In genomic region chr4:70705146-70705855, GRCh38 we compare ENCODE assay signal across 8 cellular contexts. TPM values are rescaled to one million over a fixed set of nuclear protein-coding genes. Genes with fewer than 3 reads are reported as not detected.
DNase-seq lines count a peak whose midpoint lies in the region; ATAC-seq and TF ChIP-seq lines count a peak whose summit lies in the region.

No MANE protein-coding gene starts in this region.

- H3K4me2 ChIP-seq in fibroblast of lung (ENCODE audit: extremely low read depth, insufficient read depth, low read length), result peak overlapping the region; percentile 95

- H3K9me3 ChIP-seq in Peyer's patch (no peaks in the 10 kb centered on the region), fibroblast of lung (ENCODE audit: control insufficient read depth, insufficient read depth, low read depth, low read length) (no peaks in the 10 kb centered on the region), stomach (no peaks in the 10 kb centered on the region)

- H3K4me1 Mint-ChIP-seq in natural killer cell, result peaks cover 23 to 24% of the 10 kb centered on the region in 2 donors

- peak; percentile 70 to 82 (median 77) for ATAC-seq in natural killer cell

- TF ChIP-seq CTCF in GM20000 (IDR thresholded peaks at IDR 0.05; ENCODE audit: extremely low read depth, missing control alignments), result no peak
- no peak for TF ChIP-seq CTCF in Peyer's patch (IDR thresholded peaks at IDR 0.05)
- TF ChIP-seq CTCF in fibroblast of lung (conservative IDR thresholded peaks at IDR 0.05 in 1 of 2, IDR thresholded peaks at IDR 0.05 in 1 of 2; ENCODE audit: low read depth in 1 of 2, low read length in 2 of 2), result no peak
- no peak for TF ChIP-seq CTCF in natural killer cell (IDR thresholded peaks at IDR 0.05)
- TF ChIP-seq CTCF in stomach (IDR thresholded peaks at IDR 0.05), result no peak

- peak overlapping the region; percentile 81 for H3K9ac ChIP-seq in fibroblast of lung (ENCODE audit: insufficient read depth, low read length)

- TF ChIP-seq POLR2A in Peyer's patch (IDR thresholded peaks at IDR 0.05), result peak in 1 of 2 donors; percentile 18
- TF ChIP-seq POLR2A in stomach (IDR thresholded peaks at IDR 0.05), result no peak

- no peaks in the 10 kb centered on the region for H3K27me3 Mint-ChIP-seq in natural killer cell (ENCODE audit: low read depth in 2 of 2)

- H3K36me3 Mint-ChIP-seq in natural killer cell, result no peaks in the 10 kb centered on the region

- no peaks in the 10 kb centered on the region for H4K20me1 ChIP-seq in fibroblast of lung (ENCODE audit: control insufficient read depth, extremely low read depth, insufficient read depth, low read length)

- H2AFZ ChIP-seq in fibroblast of lung (ENCODE audit: low read length), result peak overlapping the region; percentile 73

- TF ChIP-seq EP300 in stomach (IDR thresholded peaks at IDR 0.05), result no peak

- H3K4me3 ChIP-seq in Peyer's patch (peak overlapping the region; percentile 78 to 94 (median 90)), fibroblast of lung (replicated peaks in 1 of 4; ENCODE audit: control extremely low read depth in 1 of 4, insufficient read depth in 1 of 4, low read depth in 3 of 4, low read length in 4 of 4) (peak overlapping the region; percentile 67 to 91 (median 70)), stomach (peak overlapping the region; percentile 59 to 98 (median 88))

- intact Hi-C loops in natural killer cell (cut with micrococcal nuclease) (loop anchor here (1.0 to 5.0 kb wide), 3 partner anchors 17 to 132 kb away; partner anchors contain the start of genes GRSF1 and UTP3), stomach (cut with DNase I; ENCODE audit: low total_unique reads) (no loop called here)

- peak overlapping the region; percentile 86 to 98 (median 93) for H3K27ac ChIP-seq in Peyer's patch
- H3K27ac ChIP-seq in fibroblast of lung (ENCODE audit: insufficient read depth, low read length), result peak overlapping the region; percentile 91
- H3K27ac ChIP-seq in stomach, result peak overlapping the region; percentile 95 to 98 (median 97)

- H3K4me1 ChIP-seq in Peyer's patch (peaks cover 0 to 24% (median 12%) of the 10 kb centered on the region in 4 donors), fibroblast of lung (ENCODE audit: control insufficient read depth, extremely low read depth, insufficient read depth, low read length) (peaks cover 4% of the 10 kb centered on the region), stomach (peaks cover 15 to 48% (median 34%) of the 10 kb centered on the region in 4 donors)

- H3K4me3 Mint-ChIP-seq in natural killer cell, result peak overlapping the region; percentile 95

- peak overlapping the region; percentile 87 to 92 for H3K27ac Mint-ChIP-seq in natural killer cell

- DNase-seq in DMS 273 (lab: John Stamatoyannopoulos, UW; ENCODE audit: unreplicated experiment) (peak; percentile 84), GM20000 (ENCODE audit: low spot score) (peak; percentile 87), HK-2 (ENCODE audit: unreplicated experiment) (peak; percentile 75), Peyer's patch (peak; percentile 81 to 91 (median 84)), fibroblast of lung (ENCODE audit: low read depth in 2 of 2) (peak; percentile 57 to 68), natural killer cell (peak; percentile 62), stomach (peak; percentile 63)
- DNase-seq in activated T-helper 1 cell treated with anti-CD3 and anti-CD28 coated beads, Interleukin-2, amount 50 U/mL, for 16 hours (ENCODE audit: low read depth in 1 of 2, low spot score in 1 of 2), result peak; percentile 42 to 60

- no peaks in the 10 kb centered on the region for H3K9me3 Mint-ChIP-seq in natural killer cell

- no peaks in the 10 kb centered on the region for H3K36me3 ChIP-seq in Peyer's patch
- no peaks in the 10 kb centered on the region for H3K36me3 ChIP-seq in fibroblast of lung (ENCODE audit: control insufficient read depth, insufficient read depth, low read length)
- no peaks in the 10 kb centered on the region for H3K36me3 ChIP-seq in stomach

- WGBS in stomach, 5 donors, result 0 to 1% (median 0%) methylated on average over 26 to 84 of the region's 84 CpGs

- peaks cover 35% of the 10 kb centered on the region for H3K79me2 ChIP-seq in fibroblast of lung (ENCODE audit: control insufficient read depth, insufficient read depth, low read length)

- H3K27me3 ChIP-seq in Peyer's patch (no peaks in the 10 kb centered on the region), fibroblast of lung (ENCODE audit: control insufficient read depth, insufficient read depth, low read length) (no peaks in the 10 kb centered on the region), stomach (no peaks in the 10 kb centered on the region)

RNA-seq across cellular contexts. Expression of gene RUFY3, which starts 16.5 kb away (rescaled TPM):
- total RNA-seq in Peyer's patch (100 to 1,000 TPM in 1 of 4 donors, 10 to 100 TPM in 3; 36.1 to 113 (median 47.1) TPM), fibroblast of lung (71.7 and 97.8 TPM in 2 replicates), natural killer cell (10 to 100 TPM; 31.6 to 38.1 (median 33.4) TPM), stomach (100 to 1,000 TPM in 2 of 5 donors, 10 to 100 TPM in 3; 39.7 to 120 (median 94.5) TPM)
- polyA plus RNA-seq in fibroblast of lung (23.6 and 36.3 TPM in 2 replicates), stomach (10 to 100 TPM; 13.2 to 20.4 (median 14.4) TPM)
- polyA plus RNA-seq in fibroblast of lung (2012), result 16.4 and 21.3 TPM in 2 replicates
- 6.6 and 10.0 TPM in 2 replicates for polyA minus RNA-seq in fibroblast of lung (ENCODE audit: low replicate concordance)

RNA-seq across cellular contexts. Expression of gene UTP3, which starts 17.0 kb away (rescaled TPM):
- total RNA-seq in Peyer's patch (10 to 100 TPM; 13.3 to 37.1 (median 15.6) TPM), fibroblast of lung (17.8 and 19.3 TPM in 2 replicates), natural killer cell (10 to 100 TPM; 22.3 to 23.1 (median 22.6) TPM), stomach (10 to 100 TPM; 11.3 to 22.2 (median 17.5) TPM)
- polyA plus RNA-seq in fibroblast of lung (20.4 and 26.9 TPM in 2 replicates), stomach (10 to 100 TPM; 16.3 to 20.7 (median 19.5) TPM)
- 38.7 and 49.8 TPM in 2 replicates for polyA plus RNA-seq in fibroblast of lung (2012)
- 1.3 and 4.6 TPM in 2 replicates for polyA minus RNA-seq in fibroblast of lung (ENCODE audit: low replicate concordance)

RNA-seq across cellular contexts. Expression of gene JCHAIN, which starts 39.0 kb away (rescaled TPM):
- total RNA-seq in Peyer's patch (100 to 1,000 TPM in 2 of 4 donors, 10 to 100 TPM in 2; 15.9 to 326 (median 89.6) TPM), fibroblast of lung (14.1 and 28.7 TPM in 2 replicates), natural killer cell (1,000 to 10,000 TPM in 1 of 3 donors, 1 to 10 TPM in 2; 1.6 to 1,035 (median 3.5) TPM), stomach (100 to 1,000 TPM in 1 of 5 donors, 10 to 100 TPM in 3, 1 to 10 TPM in 1; 5.5 to 284 (median 25.0) TPM)
- polyA plus RNA-seq in fibroblast of lung (9.3 and 11.3 TPM in 2 replicates), stomach (100 to 1,000 TPM in 2 of 3 donors, 10 to 100 TPM in 1; 49.4 to 167 (median 136) TPM)
- 5.5 and 6.6 TPM in 2 replicates for polyA plus RNA-seq in fibroblast of lung (2012)
- polyA minus RNA-seq in fibroblast of lung (ENCODE audit: low replicate concordance), result 0.48 and 9.7 TPM in 2 replicates

Comparison
In these comparisons a context has a peak if more than half of its experiments do, and no peak if none do; other contexts are left out.
1. Peak in every context shown above with its lines: DNase-seq, ATAC-seq, H3K4me3 ChIP-seq and H3K27ac ChIP-seq.